In the genomic region with DNA sequence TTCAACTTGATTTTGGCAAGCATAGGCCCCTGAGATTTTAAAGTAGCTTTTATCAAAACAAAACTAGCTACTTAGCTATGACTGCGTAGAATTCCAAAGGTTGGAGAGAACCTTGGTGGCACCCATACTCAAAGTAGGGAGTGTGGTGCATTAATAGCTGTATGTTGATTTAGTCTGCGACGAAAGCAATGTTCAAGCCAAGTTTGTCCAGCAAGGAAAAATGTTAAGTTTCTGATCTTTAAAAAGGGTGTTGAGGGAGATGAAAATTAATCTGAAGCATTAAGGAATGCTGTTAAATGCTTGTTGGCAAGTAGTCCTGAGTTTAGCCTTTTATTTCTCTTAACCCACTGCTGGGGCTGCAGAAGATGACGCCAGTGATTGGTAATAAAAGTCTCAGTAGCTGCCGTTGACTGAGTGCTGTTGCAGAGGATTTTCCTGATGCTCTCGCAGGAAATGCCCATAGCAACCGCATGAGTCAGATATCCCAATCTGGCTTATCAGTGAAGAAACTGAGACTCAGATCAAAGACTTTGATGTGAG, we compare ENCODE assay signal across 10 cellular contexts.
DNase-seq lines count a peak whose midpoint lies in the region; ATAC-seq and TF ChIP-seq lines count a peak whose summit lies in the region.
"Had no signal": no experiment of that assay in that cellular context is flagged by ENCODE, and none has a peak within 500 bp of the region (broad histone marks: within the 10 kb centered on the region; RNA-seq: fewer than 3 reads in every experiment).

No MANE protein-coding gene starts in this region.

- H3K9me3 ChIP-seq in endodermal cell (ENCODE audit: control insufficient read depth, low read length): no peaks in the 10 kb centered on the region

- intact Hi-C loops in sciatic nerve (cut with DNase I): no loop called here

- in situ Hi-C loops in Caki2 (cut with HindIII; ENCODE audit: low pct_unique_long_range_greater_than_20kb, low sequenced_read_pairs): no loop called here

- H3K27me3 Mint-ChIP-seq in endodermal cell (ENCODE audit: insufficient read depth): no peaks in the 10 kb centered on the region
- H3K27me3 Mint-ChIP-seq in T-cell: peaks cover 2 to 8% of the 10 kb centered on the region in 2 donors

- H3K36me3 ChIP-seq in endodermal cell (ENCODE audit: control insufficient read depth, insufficient read depth, low read length): peaks cover 40% of the 10 kb centered on the region

- no peak overlapping the region for H3K4me3 ChIP-seq in fibroblast of villous mesenchyme (ENCODE audit: low read depth, low read length)
- H3K4me3 ChIP-seq in endodermal cell (ENCODE audit: low read length): no peak overlapping the region

- H3K27ac Mint-ChIP-seq in endodermal cell (no peak overlapping the region), T-cell (no peak overlapping the region)

- H3K36me3 Mint-ChIP-seq in endodermal cell (ENCODE audit: low read depth) (peaks cover 14% of the 10 kb centered on the region), T-cell (no peaks in the 10 kb centered on the region)

- no peak for TF ChIP-seq CTCF in fibroblast of villous mesenchyme (IDR thresholded peaks at IDR 0.05; ENCODE audit: insufficient read depth, low read depth, low read length)
- no peak for TF ChIP-seq CTCF in endodermal cell (conservative IDR thresholded peaks at IDR 0.05)

- H3K9me3 Mint-ChIP-seq in endodermal cell: no peaks in the 10 kb centered on the region
- no peaks in the 10 kb centered on the region for H3K9me3 Mint-ChIP-seq in T-cell

- H3K27ac ChIP-seq in endodermal cell (ENCODE audit: low read depth, low read length): no peak overlapping the region

- CTCF ChIA-PET in T-cell (lab: Charles Lee): no interaction called here

- no peaks in the 10 kb centered on the region for H3K27me3 ChIP-seq in endodermal cell (ENCODE audit: control insufficient read depth, insufficient read depth, low read length, poor library complexity, severe bottlenecking)

- H3K4me3 Mint-ChIP-seq in endodermal cell (no peak overlapping the region), T-cell (no peak overlapping the region)

- no peaks in the 10 kb centered on the region for H3K4me1 ChIP-seq in endodermal cell (ENCODE audit: control insufficient read depth, insufficient read depth, low read length)

- DNase-seq in Caki2 (ENCODE audit: low read depth) (peak; percentile 48), SW480 (ENCODE audit: low spot score) (peak; percentile 12), fibroblast of villous mesenchyme (ENCODE audit: low read depth) (peak; percentile 96), sciatic nerve (ENCODE audit: low spot score) (no peak), cerebellar cortex (ENCODE audit: low spot score) (no peak), endodermal cell (no peak), T-cell (no peak)
- no peak for DNase-seq in stimulated activated CD8-positive, alpha-beta memory T cell treated with anti-CD3 and anti-CD28 coated beads, Interleukin-4, amount 100 ng/mL, for 48 hours
- DNase-seq: NCI-H2029 had no signal

- H3K4me1 Mint-ChIP-seq in endodermal cell (peaks cover 20% of the 10 kb centered on the region), T-cell (no peaks in the 10 kb centered on the region)

- ATAC-seq in sciatic nerve (peak; percentile 71), T-cell (replicated peaks in 1 of 4) (no peak)
- ATAC-seq: Right ventricle myocardium inferior had no signal

- POLR2A ChIA-PET in T-cell (lab: Charles Lee): no interaction called here

- 93 to 95% methylated on average over 7 of the region's 7 CpGs for WGBS in endodermal cell (ENCODE audit: insufficient coverage in 1 of 2, insufficient read length in 1 of 2), 2 experiments

- no peak overlapping the region for H3K9ac ChIP-seq in endodermal cell (ENCODE audit: extremely low read depth, low read length, poor library complexity, severe bottlenecking)

Comparison
In these comparisons a context has a peak if more than half of its experiments do, and no peak if none do; other contexts are left out.
1. DNase-seq: peak in Caki2 (single experiment), SW480 (single experiment) and fibroblast of villous mesenchyme (single experiment); none in sciatic nerve (single experiment), stimulated activated CD8-positive, alpha-beta memory T cell treated with anti-CD3 and anti-CD28 coated beads, Interleukin-4, amount 100 ng/mL, for 48 hours (single experiment), cerebellar cortex (single experiment), endodermal cell (single experiment) and T-cell (0 of 34).